30 cellular contexts compared by ENCODE assay signal in the genomic region with DNA sequence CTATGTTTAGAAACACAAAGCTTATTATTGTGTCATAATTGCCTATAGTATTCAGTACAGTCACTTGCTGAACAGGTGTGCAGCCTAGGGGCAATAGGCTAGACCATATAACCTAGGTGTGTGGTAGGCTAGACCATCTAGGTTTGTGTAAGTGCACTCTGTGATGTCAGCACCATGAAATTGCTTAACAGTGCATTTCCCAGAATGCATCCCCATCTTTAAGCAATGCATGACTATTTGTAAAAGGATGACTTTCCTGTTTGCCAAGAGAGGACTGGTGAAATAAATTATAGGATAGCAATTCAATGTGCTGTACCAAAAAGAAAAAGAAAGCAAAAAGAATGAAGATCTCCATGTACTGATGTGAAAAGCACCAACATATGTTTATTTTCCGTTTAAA.
"Had no signal": no experiment of that assay in that cellular context is flagged by ENCODE, and none has a peak within 500 bp of the region (broad histone marks: within the 10 kb centered on the region; RNA-seq: fewer than 3 reads in every experiment).

No MANE protein-coding gene starts in this region.

- H3K4me2 ChIP-seq: smooth muscle cell had no signal

- H3K27me3 ChIP-seq: adrenal gland, colonic mucosa, esophagus squamous epithelium, gastrocnemius medialis, right atrium auricular region, stomach, suprapubic skin, tibial artery had no signal

- H3K4me1 ChIP-seq: adrenal gland, colonic mucosa, esophagus squamous epithelium, gastrocnemius medialis, left ventricle myocardium inferior, right atrium auricular region, stomach, suprapubic skin, tibial artery had no signal

- H3K9me3 ChIP-seq: adrenal gland, colonic mucosa, esophagus squamous epithelium, gastrocnemius medialis, right atrium auricular region, stomach, suprapubic skin, tibial artery had no signal

- H3K27ac ChIP-seq: adrenal gland, cardiac muscle cell, colonic mucosa, epithelial cell of prostate, esophagus squamous epithelium, gastrocnemius medialis, left ventricle myocardium inferior, right atrium auricular region, stomach, suprapubic skin, tibial artery had no signal

- H3K36me3 ChIP-seq: adrenal gland, cardiac muscle cell, colonic mucosa, esophagus squamous epithelium, gastrocnemius medialis, left ventricle myocardium inferior, right atrium auricular region, stomach, suprapubic skin, tibial artery had no signal

- H3K4me3 ChIP-seq: adrenal gland, cardiac muscle cell, colonic mucosa, esophagus squamous epithelium, gastrocnemius medialis, left ventricle myocardium inferior, lung, right atrium auricular region, smooth muscle cell, stomach, suprapubic skin, tibial artery had no signal

- ATAC-seq: activated CD8-positive, alpha-beta T cell treated with anti-CD3 and anti-CD28 coated beads for 36 hours; gastrocnemius medialis; natural killer cell treated with Interleukin-12 subunit alpha and Interleukin-12 subunit beta and Interleukin-15 and Interleukin-18, amount 100 ng/mL, for 72 hours; stimulated activated memory B cell treated with anti-CD40 and anti-IgM and Interleukin-4, amounts not matched to agents 10 μg/mL and 1 μg/mL and 100 μg/mL, for 72 hours; T-helper 17 cell; WTC11 had no signal

- DNase-seq: activated CD4-positive, alpha-beta T cell treated with anti-CD3 and anti-CD28 coated beads for 1 hour; activated CD4-positive, alpha-beta T cell treated with anti-CD3 and anti-CD28 coated beads, Interleukin-2, amount 10 ng/mL, durations not matched to agents 7 days and 5 days; activated CD8-positive, alpha-beta T cell treated with anti-CD3 and anti-CD28 coated beads for 36 hours; activated T-cell treated with anti-CD3 and anti-CD28 coated beads, Interleukin-2, amount 50 U/mL, for 48 hours; adrenal gland; aorta; cerebellar nuclear complex; colonic mucosa; effector CD8-positive, alpha-beta T cell; esophagus squamous epithelium; gastrocnemius medialis; glutamatergic neuron; islet precursor cell; left ventricle myocardium inferior; mesendoderm; stimulated activated CD4-positive, alpha-beta T cell treated with anti-CD3 and anti-CD28 coated beads, Interleukin-1b, Interleukin-23, amount 100 ng/mL, for 48 hours; stimulated activated CD4-positive, alpha-beta T cell treated with anti-CD3 and anti-CD28 coated beads, Interleukin-4, amount 100 ng/mL, for 4 hours; stimulated activated CD8-positive, alpha-beta memory T cell treated with anti-CD3 and anti-CD28 coated beads, Interleukin-4, amount 100 ng/mL, for 48 hours; stomach; T-helper 17 cell; tibial artery had no signal
